Comparison of ENCODE assay signal across 8 cellular contexts in genomic region chr5:77076961-77077820, GRCh38. TPM values are rescaled to one million over a fixed set of nuclear protein-coding genes. Genes with fewer than 3 reads are reported as not detected.
DNase-seq lines count a peak whose midpoint lies in the region; ATAC-seq and TF ChIP-seq lines count a peak whose summit lies in the region.

No MANE protein-coding gene starts in this region.

- H3K9me3 Mint-ChIP-seq in CD4-positive, alpha-beta T cell: no peaks in the 10 kb centered on the region

- H3K27me3 Mint-ChIP-seq in CD4-positive, alpha-beta T cell: no peaks in the 10 kb centered on the region

- H3K9me3 ChIP-seq in CD4-positive, alpha-beta T cell (ENCODE audit: control insufficient read depth, low read length): no peaks in the 10 kb centered on the region
- no peaks in the 10 kb centered on the region for H3K9me3 ChIP-seq in colonic mucosa

- no peaks in the 10 kb centered on the region for H3K36me3 Mint-ChIP-seq in CD4-positive, alpha-beta T cell (ENCODE audit: low read depth)

- POLR2A ChIA-PET in CD4-positive, alpha-beta T cell (lab: Charles Lee): interaction anchor here (1.5 to 2.3 kb wide), 2 partner anchors 9 to 47 kb away, joined by 9 to 12 read pairs; partner anchors contain the start of genes AGGF1 and ZBED3

- peak; percentile 42 for TF ChIP-seq CTCF in CD4-positive, alpha-beta T cell (IDR thresholded peaks at IDR 0.05)
- peak; percentile 61 for TF ChIP-seq CTCF in colonic mucosa (IDR thresholded peaks at IDR 0.05)

- H3K27ac ChIP-seq in CD4-positive, alpha-beta T cell (ENCODE audit: low read depth, low read length): no peak overlapping the region
- H3K27ac ChIP-seq in colonic mucosa: no peak overlapping the region

- H3K9ac ChIP-seq in colonic mucosa (ENCODE audit: low read depth in 2 of 2, low read length in 2 of 2): peak overlapping the region in 1 of 2 donors; percentile 50

- CTCF ChIA-PET in CD4-positive, alpha-beta T cell (lab: Charles Lee): interaction anchor here (0.8 to 2.2 kb wide), 4 partner anchors 10 to 67 kb away, joined by 3 to 19 read pairs (median 4); partner anchors contain the start of gene ZBED3

- H3K4me3 Mint-ChIP-seq in CD4-positive, alpha-beta T cell: peak overlapping the region; percentile 68

- no peaks in the 10 kb centered on the region for H3K27me3 ChIP-seq in CD4-positive, alpha-beta T cell (ENCODE audit: control insufficient read depth, insufficient read depth, low read length)
- H3K27me3 ChIP-seq in colonic mucosa: no peaks in the 10 kb centered on the region

- peak; percentile 80 for ATAC-seq in CD4-positive, alpha-beta T cell (ENCODE audit: poor library complexity)
- ATAC-seq in GM21360 (IDR thresholded peaks at IDR 0.05; ENCODE audit: unreplicated experiment) (peak; percentile 70), left colon (peak; percentile 79)
- peak; percentile 74 to 78 for ATAC-seq in activated CD4-positive, CD25-positive, alpha-beta regulatory T cell treated with anti-CD3 and anti-CD28 coated beads, Interleukin-2, amount 50 U/mL, for 24 hours

- no peak overlapping the region for H3K27ac Mint-ChIP-seq in CD4-positive, alpha-beta T cell

- peak overlapping the region; percentile 33 for H3K4me3 ChIP-seq in colonic mucosa

- H3K4me1 Mint-ChIP-seq in CD4-positive, alpha-beta T cell (ENCODE audit: low read depth): peaks cover 7% of the 10 kb centered on the region

- intact Hi-C loops in CD4-positive, alpha-beta T cell (cut with DNase I, micrococcal nuclease): loop anchor here (2.0 to 10.0 kb wide), 3 partner anchors 210 to 418 kb away; partner anchors contain the start of gene WDR41 (in 1 of the 2)
- intact Hi-C loops in colonic mucosa (cut with DNase I): no loop called here
- intact Hi-C loops in left colon (cut with DNase I, micrococcal nuclease): no loop called here

- H3K4me1 ChIP-seq in colonic mucosa: no peaks in the 10 kb centered on the region

- DNase-seq in CD4-positive, alpha-beta T cell: peak in 8 of 10 experiments; percentile 14 to 50 (median 32)
- DNase-seq in KBM-7 (peak; percentile 65), colonic mucosa (peak; percentile 70), left colon (peak; percentile 42 to 56), 8988T (no peak)
- peak; percentile 58 to 75 for DNase-seq in stimulated activated CD4-positive, alpha-beta T cell treated with anti-CD3 and anti-CD28 coated beads, Interleukin-2, amount 100 ng/mL, for 24 hours

- no peaks in the 10 kb centered on the region for H3K36me3 ChIP-seq in colonic mucosa

- in situ Hi-C loops in KBM-7 (cut with MboI; ENCODE audit: low pct_unique_long_range_greater_than_20kb, low sequenced_read_pairs): no loop called here

RNA-seq across cellular contexts. Expression of gene ZBED3, which starts 9.9 kb away (rescaled TPM):
- total RNA-seq in CD4-positive, alpha-beta T cell: 1 to 10 TPM; 3.0 to 3.7 TPM
- total RNA-seq in colonic mucosa (10 to 100 TPM; 10.2 to 12.6 TPM), left colon (1 to 10 TPM; 8.1 to 9.5 TPM)

RNA-seq across cellular contexts. Expression of gene AGGF1, which starts 47.0 kb away (rescaled TPM):
- total RNA-seq in CD4-positive, alpha-beta T cell: 10 to 100 TPM; 15.5 to 15.7 TPM
- 10 to 100 TPM; 16.9 to 24.6 TPM for total RNA-seq in colonic mucosa
- 10 to 100 TPM; 18.3 to 20.1 TPM for total RNA-seq in left colon

Comparison
In these comparisons a context has a peak if more than half of its experiments do, and no peak if none do; other contexts are left out.
1. intact Hi-C loops: an anchor here in CD4-positive, alpha-beta T cell (2.0 to 10.0 kb wide); none called in colonic mucosa and left colon.